Comparison of ENCODE assay signal across 20 cellular contexts in genomic region chr20:25033941-25034335, GRCh38. TPM values are rescaled to one million over a fixed set of nuclear protein-coding genes. Genes with fewer than 3 reads are reported as not detected.
DNase-seq lines count a peak whose midpoint lies in the region; ATAC-seq and TF ChIP-seq lines count a peak whose summit lies in the region.
"Had no signal": no experiment of that assay in that cellular context is flagged by ENCODE, and none has a peak within 500 bp of the region (broad histone marks: within the 10 kb centered on the region; RNA-seq: fewer than 3 reads in every experiment).

No MANE protein-coding gene starts in this region.

- H3K9me3 ChIP-seq in gastroesophageal sphincter: no peaks in the 10 kb centered on the region
- no peaks in the 10 kb centered on the region for H3K9me3 ChIP-seq in psoas muscle
- H3K9me3 ChIP-seq in vagina: no peaks in the 10 kb centered on the region
- H3K9me3 ChIP-seq: upper lobe of left lung had no signal

- DNase-seq in left cardiac atrium: peak; percentile 12
- no peak for DNase-seq in Right ventricle myocardium superior
- DNase-seq in psoas muscle: peak in 1 of 2 donors; percentile 1
- DNase-seq in vagina (ENCODE audit: extremely low spot score in 2 of 2): no peak
- no peak for DNase-seq in NCI-H1105 (lab: John Stamatoyannopoulos, UW)
- no peak for DNase-seq in stimulated activated CD4-positive, alpha-beta T cell treated with anti-CD3 and anti-CD28 coated beads, Interleukin-12 subunit alpha, Interleukin-12 subunit beta, amount 100 ng/mL, for 4 hours
- DNase-seq: activated T-cell treated with anti-CD3 and anti-CD28 coated beads for 4 hours; brain microvascular endothelial cell; CD4-positive, alpha-beta T cell; DND-41; midbrain; MV-4-11; upper lobe of left lung had no signal

- TF ChIP-seq POLR2A in gastroesophageal sphincter (IDR thresholded peaks at IDR 0.05) (no peak), vagina (IDR thresholded peaks at IDR 0.05) (no peak)

- H3K4me3 ChIP-seq in gastroesophageal sphincter: no peak overlapping the region
- H3K4me3 ChIP-seq in psoas muscle: no peak overlapping the region
- H3K4me3 ChIP-seq in vagina: no peak overlapping the region
- H3K4me3 ChIP-seq: smooth muscle cell, upper lobe of left lung had no signal

- H3K36me3 ChIP-seq in gastroesophageal sphincter (peaks cover 0 to 17% of the 10 kb centered on the region in 2 donors), psoas muscle (ENCODE audit: insufficient read depth in 1 of 2, low read depth in 1 of 2) (peaks cover 0 to 15% of the 10 kb centered on the region in 2 donors), vagina (no peaks in the 10 kb centered on the region)
- H3K36me3 ChIP-seq: brain microvascular endothelial cell had no signal

- H3K27ac ChIP-seq in gastroesophageal sphincter (peak overlapping the region; percentile 40 to 88 (median 84)), psoas muscle (peak overlapping the region; percentile 54), vagina (peak overlapping the region; percentile 28)
- H3K27ac ChIP-seq: brain microvascular endothelial cell had no signal

- H3K27me3 ChIP-seq in gastroesophageal sphincter (no peaks in the 10 kb centered on the region), psoas muscle (ENCODE audit: insufficient read depth in 3 of 3, low read length in 2 of 3) (no peaks in the 10 kb centered on the region), vagina (no peaks in the 10 kb centered on the region)
- H3K27me3 ChIP-seq: brain microvascular endothelial cell, upper lobe of left lung had no signal

- intact Hi-C loops in left cardiac atrium (cut with DNase I): no loop called here
- intact Hi-C loops in Right ventricle myocardium superior (cut with DNase I): no loop called here
- intact Hi-C loops in psoas muscle (cut with DNase I): loop anchor here in 1 of 2 donors (5.0 kb wide), 1 partner anchor 37 kb away; no protein-coding TSS in a partner anchor
- intact Hi-C loops in vagina (cut with DNase I): no loop called here

- ATAC-seq in left cardiac atrium (no peak), Right ventricle myocardium superior (ENCODE audit: poor library complexity) (no peak), gastroesophageal sphincter (no peak), psoas muscle (peak in 2 of 4 donors; percentile 6 to 7), GM18870 (IDR thresholded peaks at IDR 0.05; ENCODE audit: unreplicated experiment) (no peak)
- ATAC-seq: esophagus mucosa had no signal

- 0 to 14% methylated on average over 1 to 2 of the region's 3 CpGs for WGBS in gastroesophageal sphincter (ENCODE audit: low coverage in 1 of 2), 2 donors
- WGBS in psoas muscle, 3 donors: 40 to 48% (median 44%) methylated on average over 3 of the region's 3 CpGs

- TF ChIP-seq EP300 in gastroesophageal sphincter (IDR thresholded peaks at IDR 0.05): no peak

- H3K4me1 ChIP-seq in gastroesophageal sphincter (peaks cover 9 to 91% (median 66%) of the 10 kb centered on the region in 3 donors), psoas muscle (peaks cover 61% of the 10 kb centered on the region), vagina (peaks cover 56% of the 10 kb centered on the region)

- TF ChIP-seq CTCF in gastroesophageal sphincter (IDR thresholded peaks at IDR 0.05) (no peak), psoas muscle (IDR thresholded peaks at IDR 0.05) (no peak), vagina (IDR thresholded peaks at IDR 0.05) (no peak)

RNA-seq across cellular contexts. Expression of gene ACSS1, which starts 24.0 kb away (rescaled TPM):
- total RNA-seq in left cardiac atrium: 10 to 100 TPM; 27.9 to 55.0 TPM
- total RNA-seq in Right ventricle myocardium superior: 143 TPM
- total RNA-seq in gastroesophageal sphincter: 100 to 1,000 TPM in 1 of 4 donors, 10 to 100 TPM in 3; 44.7 to 105 (median 61.6) TPM
- 10 to 100 TPM; 16.8 to 53.3 (median 39.0) TPM for total RNA-seq in psoas muscle
- 10 to 100 TPM in 2 of 3 donors, 1 to 10 TPM in 1; 8.8 to 15.1 (median 12.2) TPM for polyA plus RNA-seq in psoas muscle
- total RNA-seq in vagina: 26.3 TPM

RNA-seq across cellular contexts. Expression of gene APMAP, which starts 41.4 kb away (rescaled TPM):
- total RNA-seq in left cardiac atrium (10 to 100 TPM; 47.0 to 52.2 TPM), Right ventricle myocardium superior (23.2 TPM), gastroesophageal sphincter (10 to 100 TPM; 24.3 to 46.8 (median 35.9) TPM), psoas muscle (10 to 100 TPM; 19.9 to 44.5 (median 24.2) TPM), vagina (29.7 TPM)
- 10 to 100 TPM; 25.5 to 31.2 (median 30.3) TPM for polyA plus RNA-seq in psoas muscle

RNA-seq across cellular contexts. Expression of gene VSX1, which starts 48.0 kb away (rescaled TPM):
- under 1 TPM in 1 of 2 donors, not detected in 1; 0.38 TPM for total RNA-seq in left cardiac atrium
- total RNA-seq in Right ventricle myocardium superior: 0.30 TPM
- not detected for total RNA-seq in gastroesophageal sphincter
- total RNA-seq in psoas muscle: under 1 TPM in 3 of 4 donors, not detected in 1; 0.41 to 0.52 (median 0.48) TPM
- polyA plus RNA-seq in psoas muscle: under 1 TPM; 0.04 to 0.07 (median 0.05) TPM
- not detected for total RNA-seq in vagina
- total RNA-seq: CD4-positive, alpha-beta T cell; esophagus mucosa; H4; osteocyte; smooth muscle cell; upper lobe of left lung had no signal
- polyA plus RNA-seq: IgD-negative memory B cell, smooth muscle cell had no signal

Comparison
In these comparisons a context has a peak if more than half of its experiments do, and no peak if none do; other contexts are left out.
1. H3K27ac ChIP-seq: peak in every context shown above with its lines; median percentile 84 in gastroesophageal sphincter; 54 in psoas muscle; 28 in vagina.